Comparison of ENCODE assay signal across 8 cellular contexts in the genomic region with DNA sequence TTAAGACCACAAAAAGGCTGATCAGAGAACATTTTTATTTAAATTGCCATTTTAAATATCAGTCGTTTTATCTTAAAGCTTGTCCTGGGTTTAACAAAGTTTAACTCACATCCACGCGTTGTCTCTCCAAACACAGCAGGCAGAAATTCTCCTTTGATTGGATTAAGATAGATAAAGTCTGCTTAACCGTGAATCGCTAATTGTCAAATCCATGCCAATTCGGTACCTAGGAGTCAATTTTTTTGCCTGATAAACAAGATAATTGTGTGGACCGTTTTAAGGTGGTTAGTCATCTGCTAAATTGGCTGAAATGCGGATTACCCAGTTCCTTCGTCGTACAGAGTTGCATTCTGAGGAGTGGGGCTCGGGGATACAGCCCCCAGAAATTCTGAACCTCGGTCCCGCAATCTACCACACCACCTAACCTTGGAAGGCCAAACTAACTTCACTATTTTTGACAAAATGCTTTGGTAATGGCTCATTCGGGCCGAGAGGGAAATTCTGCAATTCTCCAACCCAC. TPM values are rescaled to one million over a fixed set of nuclear protein-coding genes. Genes with fewer than 3 reads are reported as not detected.
A peak's percentile ranks its signal among the peaks of the same experiment; 100 is the strongest.
DNase-seq lines count a peak whose midpoint lies in the region; ATAC-seq and TF ChIP-seq lines count a peak whose summit lies in the region.

No MANE protein-coding gene starts in this region.

- H3K4me2 ChIP-seq in neural progenitor cell: peak overlapping the region; percentile 81

- H3K27me3 Mint-ChIP-seq in effector memory CD8-positive, alpha-beta T cell: peaks cover 14 to 20% of the 10 kb centered on the region in 2 donors
- no peaks in the 10 kb centered on the region for H3K27me3 Mint-ChIP-seq in neural progenitor cell (ENCODE audit: insufficient read depth, low read depth)

- H4K20me1 ChIP-seq in neural progenitor cell (ENCODE audit: low read depth): peaks cover 34% of the 10 kb centered on the region

- peak overlapping the region; percentile 84 for H2AFZ ChIP-seq in neural progenitor cell (replicated peaks)

- peaks cover 59% of the 10 kb centered on the region for H3K79me2 ChIP-seq in neural progenitor cell (ENCODE audit: low read depth)

- peaks cover 29% of the 10 kb centered on the region for H3K36me3 Mint-ChIP-seq in effector memory CD8-positive, alpha-beta T cell (ENCODE audit: insufficient read depth)
- peaks cover 12% of the 10 kb centered on the region for H3K36me3 Mint-ChIP-seq in neural progenitor cell

- no peak for ATAC-seq in effector memory CD8-positive, alpha-beta T cell (replicated peaks)

- H3K4me3 ChIP-seq in GM08714 (ENCODE audit: low read length) (peak overlapping the region; percentile 94), neural progenitor cell (peak overlapping the region; percentile 84)

- peak overlapping the region; percentile 100 for H3K27ac Mint-ChIP-seq in effector memory CD8-positive, alpha-beta T cell
- H3K27ac Mint-ChIP-seq in neural progenitor cell: peak overlapping the region; percentile 97

- no peaks in the 10 kb centered on the region for H3K9me3 Mint-ChIP-seq in effector memory CD8-positive, alpha-beta T cell
- H3K9me3 Mint-ChIP-seq in neural progenitor cell: no peaks in the 10 kb centered on the region

- H3K27ac ChIP-seq in neural progenitor cell: peak overlapping the region; percentile 85

- H3K4me1 Mint-ChIP-seq in effector memory CD8-positive, alpha-beta T cell (ENCODE audit: low read depth in 2 of 2): peaks cover 26 to 34% of the 10 kb centered on the region in 2 donors
- peaks cover 20% of the 10 kb centered on the region for H3K4me1 Mint-ChIP-seq in neural progenitor cell

- TF ChIP-seq CTCF in neural progenitor cell (IDR thresholded peaks at IDR 0.05): no peak

- H3K9me3 ChIP-seq in neural progenitor cell (ENCODE audit: low read depth): no peaks in the 10 kb centered on the region

- DNase-seq in NCI-H82 treated with DMSO at 0.1 percent for 48 hours (lab: John Stamatoyannopoulos, UW; ENCODE audit: unreplicated experiment) (peak; percentile 54), neural progenitor cell (ENCODE audit: low spot score) (peak; percentile 37), NCI-H187 (lab: John Stamatoyannopoulos, UW) (no peak), LoVo (ENCODE audit: low spot score) (no peak), NCI-H2107 (lab: John Stamatoyannopoulos, UW) (no peak), hypothalamus (lab: John Stamatoyannopoulos, UW) (no peak)
- no peak for DNase-seq in effector memory CD8-positive, alpha-beta T cell

- H3K4me1 ChIP-seq in neural progenitor cell: peaks cover 24% of the 10 kb centered on the region

- peaks cover 13% of the 10 kb centered on the region for H3F3A ChIP-seq in neural progenitor cell (ENCODE audit: low read depth)

- H3K9ac ChIP-seq in neural progenitor cell: peak overlapping the region; percentile 90

- H3K27me3 ChIP-seq in neural progenitor cell: no peaks in the 10 kb centered on the region

- peak overlapping the region; percentile 96 to 97 for H3K4me3 Mint-ChIP-seq in effector memory CD8-positive, alpha-beta T cell
- H3K4me3 Mint-ChIP-seq in neural progenitor cell: peak overlapping the region; percentile 95

- peaks cover 19% of the 10 kb centered on the region for H3K36me3 ChIP-seq in neural progenitor cell

RNA-seq across cellular contexts. Expression of a gene that starts 0.6 kb away (rescaled TPM):
- 519 and 885 TPM in 2 replicates for total RNA-seq in neural progenitor cell (ENCODE audit: low replicate concordance)

RNA-seq across cellular contexts. Expression of a gene that starts 49.0 kb away (rescaled TPM):
- 0.12 TPM in 1 of 2 replicates, not detected in the other for total RNA-seq in neural progenitor cell (ENCODE audit: low replicate concordance)

Comparison
In these comparisons a context has a peak if more than half of its experiments do, and no peak if none do; other contexts are left out.
1. DNase-seq: peak in NCI-H82 treated with DMSO at 0.1 percent for 48 hours (single experiment) and neural progenitor cell (single experiment); none in effector memory CD8-positive, alpha-beta T cell (0 of 3), NCI-H187 (0 of 2), LoVo (single experiment), NCI-H2107 (single experiment) and hypothalamus (0 of 51).